In the genomic region with DNA sequence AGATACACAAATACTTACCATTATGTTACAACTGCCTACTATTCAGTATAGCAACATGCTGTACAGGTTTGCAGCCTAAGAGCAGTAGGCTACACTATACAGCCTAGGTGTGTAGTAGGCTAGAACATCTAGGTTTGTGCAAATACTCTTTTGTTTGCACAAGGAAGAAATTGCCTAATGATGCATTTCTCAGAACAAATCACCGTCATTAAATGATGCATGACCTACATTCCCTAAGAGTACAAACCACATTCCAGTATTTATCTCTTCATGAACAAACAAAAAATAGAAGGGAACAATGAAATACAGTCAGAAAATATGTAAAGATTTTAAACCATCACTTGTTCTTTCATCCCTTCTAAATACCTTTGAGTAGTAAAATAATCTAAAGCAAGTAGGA, we compare ENCODE assay signal across 1 cellular context.
TF ChIP-seq lines count a peak whose summit lies in the region.

No MANE protein-coding gene starts in this region.

TF ChIP-seq in HepG2, 621 proteins besides CTCF, POLR2A, EP300 and RAD21 (continued from another document and continues in another):
- TF ChIP-seq, protein P1, sequence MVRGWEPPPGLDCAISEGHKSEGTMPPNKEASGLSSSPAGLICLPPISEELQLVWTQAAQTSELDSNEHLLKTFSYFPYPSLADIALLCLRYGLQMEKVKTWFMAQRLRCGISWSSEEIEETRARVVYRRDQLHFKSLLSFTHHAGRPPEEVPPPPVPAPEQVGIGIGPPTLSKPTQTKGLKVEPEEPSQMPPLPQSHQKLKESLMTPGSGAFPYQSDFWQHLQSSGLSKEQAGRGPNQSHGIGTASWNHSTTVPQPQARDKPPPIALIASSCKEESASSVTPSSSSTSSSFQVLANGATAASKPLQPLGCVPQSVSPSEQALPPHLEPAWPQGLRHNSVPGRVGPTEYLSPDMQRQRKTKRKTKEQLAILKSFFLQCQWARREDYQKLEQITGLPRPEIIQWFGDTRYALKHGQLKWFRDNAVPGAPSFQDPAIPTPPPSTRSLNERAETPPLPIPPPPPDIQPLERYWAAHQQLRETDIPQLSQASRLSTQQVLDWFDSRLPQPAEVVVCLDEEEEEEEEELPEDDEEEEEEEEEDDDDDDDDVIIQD (CRISPR knock-in tag; IDR thresholded peaks at IDR 0.05; ENCODE audit: low read depth), result 0 out of 2 replicates have a peak, but pooled peaks have one; percentile 38
- TF ChIP-seq RFXANK (CRISPR knock-in tag; IDR thresholded peaks at IDR 0.05) (no peak), ARNT (IDR thresholded peaks at IDR 0.05) (no peak), ZSCAN21 (CRISPR knock-in tag; IDR thresholded peaks at IDR 0.05; ENCODE audit: borderline replicate concordance) (no peak), ZNF713 (CRISPR knock-in tag; IDR thresholded peaks at IDR 0.05) (no peak), HOXA3 (CRISPR knock-in tag; IDR thresholded peaks at IDR 0.05) (no peak), SYNCRIP (IDR thresholded peaks at IDR 0.05; ENCODE audit: insufficient read depth, low read depth, low read length) (no peak), SMC3 (IDR thresholded peaks at IDR 0.05; ENCODE audit: low read length) (no peak), ZNF530 (CRISPR knock-in tag; IDR thresholded peaks at IDR 0.05; ENCODE audit: low read depth) (no peak), HMG20A (CRISPR knock-in tag; IDR thresholded peaks at IDR 0.05; ENCODE audit: borderline replicate concordance) (peak; percentile 79; the same call in 1 of the 2 replicates), ZBTB20 (CRISPR knock-in tag; IDR thresholded peaks at IDR 0.05; ENCODE audit: borderline replicate concordance, low read depth) (no peak), ARID4A (CRISPR knock-in tag; IDR thresholded peaks at IDR 0.05; ENCODE audit: borderline replicate concordance) (no peak), ATF2 (CRISPR knock-in tag; IDR thresholded peaks at IDR 0.05) (no peak), PAF1 (CRISPR knock-in tag; IDR thresholded peaks at IDR 0.05) (no peak), MAFF (IDR thresholded peaks at IDR 0.05; ENCODE audit: low read depth, low read length) (0 out of 2 replicates have a peak, but pooled peaks have one; percentile 35), FOXA1 (IDR thresholded peaks at IDR 0.05) (peak; percentile 47; the same call in 1 of the 2 replicates), FOXA1 (CRISPR knock-in tag; IDR thresholded peaks at IDR 0.05) (peak; percentile 74), SOX6 (IDR thresholded peaks at IDR 0.05) (no peak), SOX6 (CRISPR knock-in tag; IDR thresholded peaks at IDR 0.05) (peak; percentile 64; the same call in 1 of the 2 replicates), GTF3A (CRISPR knock-in tag; conservative IDR thresholded peaks at IDR 0.05) (no peak), SAFB2 (CRISPR knock-in tag; IDR thresholded peaks at IDR 0.05; ENCODE audit: borderline replicate concordance, low read depth) (no peak), TSC22D2 (CRISPR knock-in tag; IDR thresholded peaks at IDR 0.05; ENCODE audit: borderline replicate concordance) (no peak), SP5 (CRISPR knock-in tag; IDR thresholded peaks at IDR 0.05; ENCODE audit: borderline replicate concordance, low read depth) (no peak), SMYD3 (CRISPR knock-in tag; IDR thresholded peaks at IDR 0.05) (no peak), HOXA9 (CRISPR knock-in tag; IDR thresholded peaks at IDR 0.05; ENCODE audit: borderline replicate concordance) (no peak), PPARG (CRISPR knock-in tag; conservative IDR thresholded peaks at IDR 0.05) (no peak), SP1 (IDR thresholded peaks at IDR 0.05) (no peak), SP1 (CRISPR knock-in tag; IDR thresholded peaks at IDR 0.05) (no peak), NCOR1 (IDR thresholded peaks at IDR 0.05; ENCODE audit: borderline replicate concordance, low read length) (no peak), ZNF878 (CRISPR knock-in tag; IDR thresholded peaks at IDR 0.05) (no peak), NCOA5 (CRISPR knock-in tag; IDR thresholded peaks at IDR 0.05) (no peak), ZNF775 (CRISPR knock-in tag; IDR thresholded peaks at IDR 0.05; ENCODE audit: borderline replicate concordance) (no peak), CENPT (CRISPR knock-in tag; IDR thresholded peaks at IDR 0.05; ENCODE audit: low read depth) (no peak), U2AF2 (IDR thresholded peaks at IDR 0.05; ENCODE audit: low read depth, low read length) (no peak), KDM4B (CRISPR knock-in tag; IDR thresholded peaks at IDR 0.05) (no peak), ZNF101 (CRISPR knock-in tag; IDR thresholded peaks at IDR 0.05; ENCODE audit: borderline replicate concordance, low read depth) (no peak), ZNF670 (CRISPR knock-in tag; IDR thresholded peaks at IDR 0.05; ENCODE audit: borderline replicate concordance) (no peak), ETV5 (CRISPR knock-in tag; IDR thresholded peaks at IDR 0.05; ENCODE audit: borderline replicate concordance) (no peak)
- TF ChIP-seq, protein P2, sequence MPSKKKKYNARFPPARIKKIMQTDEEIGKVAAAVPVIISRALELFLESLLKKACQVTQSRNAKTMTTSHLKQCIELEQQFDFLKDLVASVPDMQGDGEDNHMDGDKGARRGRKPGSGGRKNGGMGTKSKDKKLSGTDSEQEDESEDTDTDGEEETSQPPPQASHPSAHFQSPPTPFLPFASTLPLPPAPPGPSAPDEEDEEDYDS (CRISPR knock-in tag; IDR thresholded peaks at IDR 0.05), result no peak
- TF ChIP-seq, protein P3, sequence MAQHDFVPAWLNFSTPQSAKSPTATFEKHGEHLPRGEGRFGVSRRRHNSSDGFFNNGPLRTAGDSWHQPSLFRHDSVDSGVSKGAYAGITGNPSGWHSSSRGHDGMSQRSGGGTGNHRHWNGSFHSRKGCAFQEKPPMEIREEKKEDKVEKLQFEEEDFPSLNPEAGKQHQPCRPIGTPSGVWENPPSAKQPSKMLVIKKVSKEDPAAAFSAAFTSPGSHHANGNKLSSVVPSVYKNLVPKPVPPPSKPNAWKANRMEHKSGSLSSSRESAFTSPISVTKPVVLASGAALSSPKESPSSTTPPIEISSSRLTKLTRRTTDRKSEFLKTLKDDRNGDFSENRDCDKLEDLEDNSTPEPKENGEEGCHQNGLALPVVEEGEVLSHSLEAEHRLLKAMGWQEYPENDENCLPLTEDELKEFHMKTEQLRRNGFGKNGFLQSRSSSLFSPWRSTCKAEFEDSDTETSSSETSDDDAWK (CRISPR knock-in tag; IDR thresholded peaks at IDR 0.05), result no peak
- TF ChIP-seq, protein P4, sequence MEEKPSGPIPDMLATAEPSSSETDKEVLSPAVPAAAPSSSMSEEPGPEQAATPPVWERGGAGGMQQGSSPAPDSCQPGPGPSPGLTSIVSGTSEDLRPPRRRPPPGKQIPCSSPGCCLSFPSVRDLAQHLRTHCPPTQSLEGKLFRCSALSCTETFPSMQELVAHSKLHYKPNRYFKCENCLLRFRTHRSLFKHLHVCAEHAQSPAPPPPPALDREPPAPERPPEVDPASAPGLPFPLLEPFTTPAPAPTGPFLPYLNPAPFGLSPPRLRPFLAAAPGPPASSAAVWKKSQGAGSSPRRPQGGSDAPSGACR (CRISPR knock-in tag; IDR thresholded peaks at IDR 0.05), result no peak
- TF ChIP-seq, protein P5, sequence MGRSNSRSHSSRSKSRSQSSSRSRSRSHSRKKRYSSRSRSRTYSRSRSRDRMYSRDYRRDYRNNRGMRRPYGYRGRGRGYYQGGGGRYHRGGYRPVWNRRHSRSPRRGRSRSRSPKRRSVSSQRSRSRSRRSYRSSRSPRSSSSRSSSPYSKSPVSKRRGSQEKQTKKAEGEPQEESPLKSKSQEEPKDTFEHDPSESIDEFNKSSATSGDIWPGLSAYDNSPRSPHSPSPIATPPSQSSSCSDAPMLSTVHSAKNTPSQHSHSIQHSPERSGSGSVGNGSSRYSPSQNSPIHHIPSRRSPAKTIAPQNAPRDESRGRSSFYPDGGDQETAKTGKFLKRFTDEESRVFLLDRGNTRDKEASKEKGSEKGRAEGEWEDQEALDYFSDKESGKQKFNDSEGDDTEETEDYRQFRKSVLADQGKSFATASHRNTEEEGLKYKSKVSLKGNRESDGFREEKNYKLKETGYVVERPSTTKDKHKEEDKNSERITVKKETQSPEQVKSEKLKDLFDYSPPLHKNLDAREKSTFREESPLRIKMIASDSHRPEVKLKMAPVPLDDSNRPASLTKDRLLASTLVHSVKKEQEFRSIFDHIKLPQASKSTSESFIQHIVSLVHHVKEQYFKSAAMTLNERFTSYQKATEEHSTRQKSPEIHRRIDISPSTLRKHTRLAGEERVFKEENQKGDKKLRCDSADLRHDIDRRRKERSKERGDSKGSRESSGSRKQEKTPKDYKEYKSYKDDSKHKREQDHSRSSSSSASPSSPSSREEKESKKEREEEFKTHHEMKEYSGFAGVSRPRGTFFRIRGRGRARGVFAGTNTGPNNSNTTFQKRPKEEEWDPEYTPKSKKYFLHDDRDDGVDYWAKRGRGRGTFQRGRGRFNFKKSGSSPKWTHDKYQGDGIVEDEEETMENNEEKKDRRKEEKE (IDR thresholded peaks at IDR 0.05), result no peak
- TF ChIP-seq, protein P6, sequence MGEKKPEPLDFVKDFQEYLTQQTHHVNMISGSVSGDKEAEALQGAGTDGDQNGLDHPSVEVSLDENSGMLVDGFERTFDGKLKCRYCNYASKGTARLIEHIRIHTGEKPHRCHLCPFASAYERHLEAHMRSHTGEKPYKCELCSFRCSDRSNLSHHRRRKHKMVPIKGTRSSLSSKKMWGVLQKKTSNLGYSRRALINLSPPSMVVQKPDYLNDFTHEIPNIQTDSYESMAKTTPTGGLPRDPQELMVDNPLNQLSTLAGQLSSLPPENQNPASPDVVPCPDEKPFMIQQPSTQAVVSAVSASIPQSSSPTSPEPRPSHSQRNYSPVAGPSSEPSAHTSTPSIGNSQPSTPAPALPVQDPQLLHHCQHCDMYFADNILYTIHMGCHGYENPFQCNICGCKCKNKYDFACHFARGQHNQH (CRISPR knock-in tag; IDR thresholded peaks at IDR 0.05), result no peak
- TF ChIP-seq, protein P7, sequence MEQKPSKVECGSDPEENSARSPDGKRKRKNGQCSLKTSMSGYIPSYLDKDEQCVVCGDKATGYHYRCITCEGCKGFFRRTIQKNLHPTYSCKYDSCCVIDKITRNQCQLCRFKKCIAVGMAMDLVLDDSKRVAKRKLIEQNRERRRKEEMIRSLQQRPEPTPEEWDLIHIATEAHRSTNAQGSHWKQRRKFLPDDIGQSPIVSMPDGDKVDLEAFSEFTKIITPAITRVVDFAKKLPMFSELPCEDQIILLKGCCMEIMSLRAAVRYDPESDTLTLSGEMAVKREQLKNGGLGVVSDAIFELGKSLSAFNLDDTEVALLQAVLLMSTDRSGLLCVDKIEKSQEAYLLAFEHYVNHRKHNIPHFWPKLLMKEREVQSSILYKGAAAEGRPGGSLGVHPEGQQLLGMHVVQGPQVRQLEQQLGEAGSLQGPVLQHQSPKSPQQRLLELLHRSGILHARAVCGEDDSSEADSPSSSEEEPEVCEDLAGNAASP (CRISPR knock-in tag; IDR thresholded peaks at IDR 0.05; ENCODE audit: borderline replicate concordance), result no peak
- TF ChIP-seq, protein P8, sequence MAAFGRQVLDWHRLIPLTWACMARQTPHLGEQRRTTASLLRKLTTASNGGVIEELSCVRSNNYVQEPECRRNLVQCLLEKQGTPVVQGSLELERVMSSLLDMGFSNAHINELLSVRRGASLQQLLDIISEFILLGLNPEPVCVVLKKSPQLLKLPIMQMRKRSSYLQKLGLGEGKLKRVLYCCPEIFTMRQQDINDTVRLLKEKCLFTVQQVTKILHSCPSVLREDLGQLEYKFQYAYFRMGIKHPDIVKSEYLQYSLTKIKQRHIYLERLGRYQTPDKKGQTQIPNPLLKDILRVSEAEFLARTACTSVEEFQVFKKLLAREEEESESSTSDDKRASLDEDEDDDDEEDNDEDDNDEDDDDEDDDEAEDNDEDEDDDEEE (CRISPR knock-in tag; IDR thresholded peaks at IDR 0.05), result no peak
